Comparison of ENCODE assay signal across 30 cellular contexts in genomic region chr9:34526026-34526425, GRCh38. TPM values are rescaled to one million over a fixed set of nuclear protein-coding genes. Genes with fewer than 3 reads are reported as not detected.
"Had no signal": no experiment of that assay in that cellular context is flagged by ENCODE, and none has a peak within 500 bp of the region (broad histone marks: within the 10 kb centered on the region; RNA-seq: fewer than 3 reads in every experiment).

No MANE protein-coding gene starts in this region.

- H3K36me3 ChIP-seq: brain microvascular endothelial cell, esophagus muscularis mucosa, gastroesophageal sphincter, heart right ventricle had no signal

- H3K27me3 ChIP-seq: dorsolateral prefrontal cortex, esophagus muscularis mucosa, gastroesophageal sphincter had no signal

- H3K4me2 ChIP-seq: hepatocyte had no signal

- H2AFZ ChIP-seq: hepatocyte had no signal

- H3K79me2 ChIP-seq: hepatocyte had no signal

- H3K27ac ChIP-seq: brain microvascular endothelial cell, coronary artery, dorsolateral prefrontal cortex, esophagus muscularis mucosa, gastroesophageal sphincter, heart right ventricle, hepatocyte had no signal

- DNase-seq: activated CD4-positive, alpha-beta memory T cell treated with anti-CD3 and anti-CD28 coated beads, Interleukin-2, amount 10 ng/mL, durations not matched to agents 7 days and 5 days; activated CD4-positive, alpha-beta T cell treated with anti-CD3 and anti-CD28 coated beads for 36 hours; activated CD4-positive, alpha-beta T cell treated with anti-CD3 and anti-CD28 coated beads, Interleukin-2, amount 10 ng/mL, durations not matched to agents 24 days and 14 days; activated CD4-positive, alpha-beta T cell treated with anti-CD3 and anti-CD28 coated beads, Interleukin-2, amount 50 U/mL, for 4 hours; activated CD4-positive, CD25-positive, alpha-beta regulatory T cell; activated CD4-positive, CD25-positive, alpha-beta regulatory T cell treated with anti-CD3 and anti-CD28 coated beads, Interleukin-2, amount 50 U/mL, for 72 hours; activated gamma-delta T cell treated with Interleukin-2 at 50 U/mL for 16 hours; activated naive CD4-positive, alpha-beta T cell treated with anti-CD3 and anti-CD28 coated beads, Interleukin-2, amount 50 U/mL, for 16 hours; activated naive CD4-positive, alpha-beta T cell treated with Interleukin-2 at 50 U/mL for 16 hours; activated T-cell treated with anti-CD3 and anti-CD28 coated beads, Interleukin-2, amount 50 U/mL, for 48 hours; amniotic stem cell; anterior cingulate cortex; brain microvascular endothelial cell; dorsolateral prefrontal cortex; effector memory CD8-positive, alpha-beta T cell; erythroblast; foreskin melanocyte; heart right ventricle; T-helper 1 cell; T-helper 17 cell; T1000 had no signal

- FAIRE-seq: astrocyte, bronchial epithelial cell had no signal

- H3K4me3 ChIP-seq: coronary artery, dorsolateral prefrontal cortex, esophagus muscularis mucosa, gastroesophageal sphincter, heart right ventricle, hepatocyte had no signal

- ATAC-seq: activated CD4-positive, alpha-beta T cell treated with anti-CD3 and anti-CD28 coated beads for 36 hours; effector memory CD8-positive, alpha-beta T cell; gastroesophageal sphincter; heart right ventricle; T-helper 17 cell had no signal

- H3K9me3 ChIP-seq: esophagus muscularis mucosa, gastroesophageal sphincter, heart right ventricle had no signal

RNA-seq across cellular contexts. Expression of gene ENHO, which starts 3.2 kb away (rescaled TPM):
- total RNA-seq: activated CD4-positive, alpha-beta memory T cell treated with anti-CD3 and anti-CD28 coated beads, Interleukin-2, amount 10 ng/mL, durations not matched to agents 7 days and 5 days; activated CD4-positive, alpha-beta T cell treated with anti-CD3 and anti-CD28 coated beads for 36 hours; activated CD4-positive, alpha-beta T cell treated with anti-CD3 and anti-CD28 coated beads, Interleukin-2, amount 10 ng/mL, durations not matched to agents 24 days and 14 days; activated T-helper 1 cell treated with anti-CD3 and anti-CD28 coated beads, Interleukin-12 subunit alpha, Interleukin-12 subunit beta, Interleukin-2, Interleukin-4 antibody, amounts not matched to agents 30 ng/mL and 10 ng/mL and 1 ng/mL, durations not matched to agents 14 hours and 24 hours and 36 hours; activated T-helper 2 cell treated with anti-CD3 and anti-CD28 coated beads, Interferon-gamma antibody, Interleukin-2, Interleukin-4, amounts not matched to agents 10 μg/mL and 5 μg/mL and 100 μg/mL, durations not matched to agents 14 hours and 24 hours and 36 hours; bronchial epithelial cell; glomerular endothelial cell had no signal
